8 cellular contexts compared by ENCODE assay signal in genomic region chr19:47111081-47111589, GRCh38. TPM values are rescaled to one million over a fixed set of nuclear protein-coding genes. Genes with fewer than 3 reads are reported as not detected.
DNase-seq lines count a peak whose midpoint lies in the region; ATAC-seq, FAIRE-seq and TF ChIP-seq lines count a peak whose summit lies in the region.

No MANE protein-coding gene starts in this region.

- H3K36me3 Mint-ChIP-seq in astrocyte (ENCODE audit: low read depth, unreplicated experiment) (peaks cover 4% of the 10 kb centered on the region), immature natural killer cell (peaks cover 0 to 6% (median 4%) of the 10 kb centered on the region in 3 donors)

- H3K79me2 ChIP-seq in astrocyte (ENCODE audit: insufficient read depth, low read length) = peaks cover 54% of the 10 kb centered on the region

- H3K4me3 Mint-ChIP-seq in astrocyte (ENCODE audit: unreplicated experiment) = peak overlapping the region; percentile 99
- H3K4me3 Mint-ChIP-seq in immature natural killer cell = peak overlapping the region; percentile 95 to 99 (median 98)

- no peaks in the 10 kb centered on the region for H3K9me3 ChIP-seq in astrocyte (ENCODE audit: insufficient read depth, low read depth, low read length)

- H3K9me3 Mint-ChIP-seq in astrocyte (ENCODE audit: unreplicated experiment) = no peaks in the 10 kb centered on the region
- H3K9me3 Mint-ChIP-seq in immature natural killer cell = no peaks in the 10 kb centered on the region

- H3K27ac Mint-ChIP-seq in astrocyte (ENCODE audit: unreplicated experiment) (peak overlapping the region; percentile 98), immature natural killer cell (peak overlapping the region; percentile 94 to 100 (median 98))

- no peak for TF ChIP-seq CTCF in astrocyte (IDR thresholded peaks at IDR 0.05; ENCODE audit: insufficient read depth, low read depth, low read length)

- no peaks in the 10 kb centered on the region for H3K36me3 ChIP-seq in astrocyte (ENCODE audit: insufficient read depth, low read length)

- DNase-seq in astrocyte (ENCODE audit: low read depth) (no peak), immature natural killer cell (peak; percentile 34 to 48 (median 41)), NCI-H446 treated with DMSO at 0.1 percent for 48 hours (lab: John Stamatoyannopoulos, UW) (no peak)
- DNase-seq in stimulated activated CD4-positive, alpha-beta T cell treated with anti-CD3 and anti-CD28 coated beads, Interleukin-2, amount 100 ng/mL, for 4 hours (ENCODE audit: low read depth) = peak; percentile 16
- no peak for DNase-seq in NK-92 treated with Interleukin-12 subunit alpha and Interleukin-12 subunit beta, amount 100 ng/mL, for 24 hours (lab: John Stamatoyannopoulos, UW)

- H4K20me1 ChIP-seq in astrocyte (ENCODE audit: insufficient read depth, low read length) = peaks cover 26% of the 10 kb centered on the region

- H3K4me2 ChIP-seq in astrocyte (ENCODE audit: low read length) = peak overlapping the region; percentile 98

- no peak for ATAC-seq in GM21381 (IDR thresholded peaks at IDR 0.05; ENCODE audit: unreplicated experiment)

- H3K27me3 ChIP-seq in astrocyte (ENCODE audit: insufficient read depth, low read length) = no peaks in the 10 kb centered on the region

- H3K4me3 ChIP-seq in astrocyte (ENCODE audit: insufficient read depth, low read depth, low read length) = peak overlapping the region; percentile 90

- FAIRE-seq in astrocyte (lab: Jason Lieb, UNC) = no peak

- H3K4me1 Mint-ChIP-seq in astrocyte (ENCODE audit: low read depth, unreplicated experiment) = peaks cover 42% of the 10 kb centered on the region
- H3K4me1 Mint-ChIP-seq in immature natural killer cell = peaks cover 56 to 67% of the 10 kb centered on the region in 2 donors

- no peak overlapping the region for H2AFZ ChIP-seq in astrocyte (ENCODE audit: low read depth, low read length)

- H3K27ac ChIP-seq in astrocyte (ENCODE audit: low read depth, low read length) = peak overlapping the region; percentile 100

- TF ChIP-seq POLR2A in GM15510 (IDR thresholded peaks at IDR 0.05; ENCODE audit: borderline replicate concordance, extremely low read depth, insufficient read length) (peak; percentile 49), Raji (IDR thresholded peaks at IDR 0.05; ENCODE audit: insufficient read depth, low read depth, low read length) (peak; percentile 44; the same call in 1 of the 2 replicates)

- peaks cover 46% of the 10 kb centered on the region for H3K4me1 ChIP-seq in astrocyte (ENCODE audit: insufficient read depth, low read length)

- peak overlapping the region; percentile 100 for H3K9ac ChIP-seq in astrocyte (ENCODE audit: low read length)

- no peaks in the 10 kb centered on the region for H3K27me3 Mint-ChIP-seq in astrocyte (ENCODE audit: low read depth, unreplicated experiment)
- H3K27me3 Mint-ChIP-seq in immature natural killer cell (ENCODE audit: low read depth in 3 of 3) = peaks cover 10 to 26% (median 15%) of the 10 kb centered on the region in 3 donors

RNA-seq across cellular contexts. Expression of gene ZC3H4, which starts 2.4 kb away (rescaled TPM):
- total RNA-seq in astrocyte = 36.6 and 42.3 TPM in 2 replicates
- polyA plus RNA-seq in immature natural killer cell = 1 to 10 TPM in 2 of 3 donors, under 1 TPM in 1; 0.04 to 2.3 (median 1.1) TPM

RNA-seq across cellular contexts. Expression of gene SAE1, which starts 19.5 kb away (rescaled TPM):
- total RNA-seq in astrocyte = 107 and 133 TPM in 2 replicates
- 100 to 1,000 TPM; 111 to 159 (median 119) TPM for polyA plus RNA-seq in immature natural killer cell

Comparison
In these comparisons a context has a peak if more than half of its experiments do, and no peak if none do; other contexts are left out.
1. DNase-seq: peak in immature natural killer cell (3 of 3) and stimulated activated CD4-positive, alpha-beta T cell treated with anti-CD3 and anti-CD28 coated beads, Interleukin-2, amount 100 ng/mL, for 4 hours (single experiment); none in astrocyte (single experiment), NK-92 treated with Interleukin-12 subunit alpha and Interleukin-12 subunit beta, amount 100 ng/mL, for 24 hours (single experiment) and NCI-H446 treated with DMSO at 0.1 percent for 48 hours (single experiment).